8 cellular contexts compared by ENCODE assay signal in genomic region chr12:45543887-45544286, GRCh38.
A peak's percentile ranks its signal among the peaks of the same experiment; 100 is the strongest.
DNase-seq lines count a peak whose midpoint lies in the region; ATAC-seq, FAIRE-seq and TF ChIP-seq lines count a peak whose summit lies in the region.

No MANE protein-coding gene starts in this region.

- H3K4me3 ChIP-seq in GM23338 (no peak overlapping the region), astrocyte (ENCODE audit: insufficient read depth, low read depth, low read length) (no peak overlapping the region), smooth muscle cell (no peak overlapping the region)

- POLR2A ChIA-PET in RWPE1 (lab: Yijun Ruan, JAX; ENCODE audit: low non-redundant PET), result interaction anchor here (0.9 kb wide), 1 partner anchor 182 kb away, joined by 3 read pairs; no protein-coding TSS in a partner anchor

- H3K79me2 ChIP-seq in GM23338 (replicated peaks; ENCODE audit: insufficient read depth) (no peaks in the 10 kb centered on the region), astrocyte (ENCODE audit: insufficient read depth, low read length) (no peaks in the 10 kb centered on the region), smooth muscle cell (ENCODE audit: low read depth) (no peaks in the 10 kb centered on the region)

- H3F3A ChIP-seq in GM23338 (replicated peaks; ENCODE audit: low read depth) (no peaks in the 10 kb centered on the region), smooth muscle cell (ENCODE audit: low read depth) (no peaks in the 10 kb centered on the region)

- H3K27ac Mint-ChIP-seq in GM23338, result no peak overlapping the region
- H3K27ac Mint-ChIP-seq in astrocyte (ENCODE audit: unreplicated experiment), result no peak overlapping the region

- H3K4me1 Mint-ChIP-seq in GM23338 (no peaks in the 10 kb centered on the region; the same call in 2 of the 3 replicates), astrocyte (ENCODE audit: low read depth, unreplicated experiment) (no peaks in the 10 kb centered on the region)

- CTCF ChIA-PET in RWPE1 (lab: Yijun Ruan, JAX), result interaction anchor here (0.5 to 3.2 kb wide), 9 partner anchors 9 to 368 kb away, joined by 3 to 22 read pairs (median 3); no protein-coding TSS in a partner anchor

- peak; percentile 85 to 87 for TF ChIP-seq CTCF in GM23338 (conservative IDR thresholded peaks at IDR 0.05; ENCODE audit: low read depth in 2 of 2)
- TF ChIP-seq CTCF in RWPE1 (conservative IDR thresholded peaks at IDR 0.05; ENCODE audit: low read depth), result peak; percentile 68
- peak; percentile 83 for TF ChIP-seq CTCF in astrocyte (IDR thresholded peaks at IDR 0.05; ENCODE audit: insufficient read depth, low read depth, low read length)
- TF ChIP-seq CTCF in smooth muscle cell (IDR thresholded peaks at IDR 0.05; ENCODE audit: borderline replicate concordance, insufficient read depth, poor library complexity, severe bottlenecking), result peak; percentile 73

- FAIRE-seq in astrocyte (lab: Jason Lieb, UNC), result no peak

- H3K4me1 ChIP-seq in GM23338 (ENCODE audit: insufficient read depth) (no peaks in the 10 kb centered on the region), astrocyte (ENCODE audit: insufficient read depth, low read length) (no peaks in the 10 kb centered on the region), smooth muscle cell (ENCODE audit: low read depth) (no peaks in the 10 kb centered on the region)

- H3K9ac ChIP-seq in astrocyte (ENCODE audit: low read length), result no peak overlapping the region
- no peak overlapping the region for H3K9ac ChIP-seq in smooth muscle cell (ENCODE audit: low read depth)

- H3K36me3 ChIP-seq in GM23338 (ENCODE audit: insufficient read depth) (no peaks in the 10 kb centered on the region), astrocyte (ENCODE audit: insufficient read depth, low read length) (no peaks in the 10 kb centered on the region), smooth muscle cell (ENCODE audit: low read depth) (no peaks in the 10 kb centered on the region)

- H3K27ac ChIP-seq in GM23338 (ENCODE audit: low read depth) (no peak overlapping the region), RWPE1 (no peak overlapping the region), astrocyte (ENCODE audit: low read depth, low read length) (no peak overlapping the region), smooth muscle cell (ENCODE audit: low read depth) (no peak overlapping the region)

- no peaks in the 10 kb centered on the region for H3K27me3 ChIP-seq in GM23338 (ENCODE audit: insufficient read depth)
- H3K27me3 ChIP-seq in astrocyte (ENCODE audit: insufficient read depth, low read length), result no peaks in the 10 kb centered on the region
- no peaks in the 10 kb centered on the region for H3K27me3 ChIP-seq in smooth muscle cell (ENCODE audit: low read depth)

- no peak overlapping the region for H2AFZ ChIP-seq in GM23338
- H2AFZ ChIP-seq in astrocyte (ENCODE audit: low read depth, low read length), result no peak overlapping the region
- no peak overlapping the region for H2AFZ ChIP-seq in smooth muscle cell (ENCODE audit: low read depth)

- no peaks in the 10 kb centered on the region; the same call in 1 of the 2 replicates for H3K9me2 ChIP-seq in GM23338 (ENCODE audit: insufficient read depth)

- H3K9me3 Mint-ChIP-seq in GM23338 (no peaks in the 10 kb centered on the region), astrocyte (ENCODE audit: unreplicated experiment) (peaks cover 5% of the 10 kb centered on the region)

- 2% methylated on average over 2 of the region's 2 CpGs for WGBS in smooth muscle cell (ENCODE audit: low lambda C conversion rate)

- DNase-seq in activated CD4-positive, CD25-positive, alpha-beta regulatory T cell treated with anti-CD3 and anti-CD28 coated beads, Interleukin-2, amount 50 U/mL, for 16 hours (ENCODE audit: low read depth, low spot score), result peak; percentile 16
- DNase-seq in activated CD4-positive, CD25-positive, alpha-beta regulatory T cell treated with anti-CD3 and anti-CD28 coated beads, Interleukin-2, amount 50 U/mL, for 72 hours, result no peak
- peak; percentile 90 for DNase-seq in GM23338 (ENCODE audit: low spot score)
- peak; percentile 92 for DNase-seq in Kasumi-1 (lab: John Stamatoyannopoulos, UW)
- DNase-seq in RWPE1 (ENCODE audit: low spot score), result peak; percentile 81
- DNase-seq in astrocyte (ENCODE audit: low read depth), result peak; percentile 58
- peak; percentile 64 for DNase-seq in hepatic stellate cell (ENCODE audit: low spot score)
- DNase-seq in smooth muscle cell (lab: John Stamatoyannopoulos, UW; ENCODE audit: unreplicated experiment), result no peak

- H3K27me3 Mint-ChIP-seq in GM23338 (ENCODE audit: insufficient read depth, low read depth, poor library complexity) (no peaks in the 10 kb centered on the region), astrocyte (ENCODE audit: low read depth, unreplicated experiment) (peaks cover 4% of the 10 kb centered on the region)

- no peaks in the 10 kb centered on the region for H3K9me3 ChIP-seq in astrocyte (ENCODE audit: insufficient read depth, low read depth, low read length)
- no peaks in the 10 kb centered on the region for H3K9me3 ChIP-seq in smooth muscle cell (replicated peaks; ENCODE audit: low read depth)

- H3K4me3 Mint-ChIP-seq in GM23338, result no peak overlapping the region
- no peak overlapping the region for H3K4me3 Mint-ChIP-seq in astrocyte (ENCODE audit: unreplicated experiment)

- peak; percentile 90 for ATAC-seq in GM23338

- no peak overlapping the region for H3K4me2 ChIP-seq in GM23338
- no peak overlapping the region for H3K4me2 ChIP-seq in astrocyte (ENCODE audit: low read length)
- no peak overlapping the region for H3K4me2 ChIP-seq in smooth muscle cell

- no peaks in the 10 kb centered on the region for H4K20me1 ChIP-seq in GM23338 (replicated peaks; ENCODE audit: insufficient read depth)
- no peaks in the 10 kb centered on the region for H4K20me1 ChIP-seq in astrocyte (ENCODE audit: insufficient read depth, low read length)
- H4K20me1 ChIP-seq in smooth muscle cell (ENCODE audit: low read depth), result no peaks in the 10 kb centered on the region

- H3K36me3 Mint-ChIP-seq in GM23338 (ENCODE audit: low read depth) (no peaks in the 10 kb centered on the region), astrocyte (ENCODE audit: low read depth, unreplicated experiment) (no peaks in the 10 kb centered on the region)

TF ChIP-seq in GM23338, 12 proteins besides CTCF, POLR2A, EP300 and RAD21:
- no peak for TF ChIP-seq JUNB (IDR thresholded peaks at IDR 0.05; ENCODE audit: unreplicated experiment)
- TF ChIP-seq NANOG (IDR thresholded peaks at IDR 0.05; ENCODE audit: borderline replicate concordance), result no peak
- TF ChIP-seq CREB1 (CRISPR knock-in tag; IDR thresholded peaks at IDR 0.05; ENCODE audit: low read depth), result no peak

Comparison
In these comparisons a context has a peak if more than half of its experiments do, and no peak if none do; other contexts are left out.
1. DNase-seq: peak in activated CD4-positive, CD25-positive, alpha-beta regulatory T cell treated with anti-CD3 and anti-CD28 coated beads, Interleukin-2, amount 50 U/mL, for 16 hours (single experiment), GM23338 (single experiment), Kasumi-1 (2 of 2), RWPE1 (single experiment), astrocyte (single experiment) and hepatic stellate cell (single experiment); none in activated CD4-positive, CD25-positive, alpha-beta regulatory T cell treated with anti-CD3 and anti-CD28 coated beads, Interleukin-2, amount 50 U/mL, for 72 hours (single experiment) and smooth muscle cell (single experiment).
2. Peak in every context shown above with its lines, with median percentiles within 50 percentile points of each other: CTCF ChIP-seq.